1 cellular context compared by ENCODE assay signal in the genomic region with DNA sequence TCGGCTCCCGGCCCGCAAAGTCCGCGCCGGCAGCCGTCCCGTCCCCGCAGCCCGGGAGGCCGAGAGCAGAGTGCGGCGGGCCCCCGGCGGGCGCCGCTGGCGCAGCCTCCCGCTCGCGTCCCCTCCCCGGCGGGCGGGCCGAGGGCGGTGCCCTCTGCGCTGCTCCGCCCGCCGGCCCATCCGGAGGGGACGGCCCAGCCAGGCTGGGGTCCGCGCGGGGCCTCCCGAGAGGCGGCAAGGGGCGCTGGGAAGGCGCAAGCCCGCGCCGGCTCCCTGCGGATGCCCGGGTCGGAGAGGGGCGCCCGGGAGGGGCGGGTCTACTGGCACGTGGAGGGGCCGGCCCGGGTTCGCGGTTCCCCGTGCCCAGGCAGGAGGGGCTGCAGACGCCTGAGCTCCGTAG.
TF ChIP-seq lines count a peak whose summit lies in the region.

Gene CLCN2, minus strand, starts transcription at position 74 of the 400 bp plus-strand sequence. CDS start 126 bp downstream, outside the sequence.
Gene POLR2H, plus strand, starts transcription at position 179 of the 400 bp plus-strand sequence. CDS start 1,783 bp downstream, outside the sequence.

TF ChIP-seq in WTC11, 78 proteins besides CTCF, POLR2A, EP300 and RAD21 (continued from another document):
- TF ChIP-seq, protein P1, sequence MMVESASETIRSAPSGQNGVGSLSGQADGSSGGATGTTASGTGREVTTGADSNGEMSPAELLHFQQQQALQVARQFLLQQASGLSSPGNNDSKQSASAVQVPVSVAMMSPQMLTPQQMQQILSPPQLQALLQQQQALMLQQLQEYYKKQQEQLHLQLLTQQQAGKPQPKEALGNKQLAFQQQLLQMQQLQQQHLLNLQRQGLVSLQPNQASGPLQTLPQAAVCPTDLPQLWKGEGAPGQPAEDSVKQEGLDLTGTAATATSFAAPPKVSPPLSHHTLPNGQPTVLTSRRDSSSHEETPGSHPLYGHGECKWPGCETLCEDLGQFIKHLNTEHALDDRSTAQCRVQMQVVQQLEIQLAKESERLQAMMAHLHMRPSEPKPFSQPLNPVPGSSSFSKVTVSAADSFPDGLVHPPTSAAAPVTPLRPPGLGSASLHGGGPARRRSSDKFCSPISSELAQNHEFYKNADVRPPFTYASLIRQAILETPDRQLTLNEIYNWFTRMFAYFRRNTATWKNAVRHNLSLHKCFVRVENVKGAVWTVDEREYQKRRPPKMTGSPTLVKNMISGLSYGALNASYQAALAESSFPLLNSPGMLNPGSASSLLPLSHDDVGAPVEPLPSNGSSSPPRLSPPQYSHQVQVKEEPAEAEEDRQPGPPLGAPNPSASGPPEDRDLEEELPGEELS (CRISPR knock-in tag; IDR thresholded peaks at IDR 0.05), result peak; percentile 38
- no peak for TF ChIP-seq MXD4 (CRISPR knock-in tag; IDR thresholded peaks at IDR 0.05; ENCODE audit: borderline replicate concordance)
- TF ChIP-seq HMGXB4 (CRISPR knock-in tag; IDR thresholded peaks at IDR 0.05), result peak; percentile 5; the same call in 1 of the 2 replicates
